In genomic region chr20:63473555-63474449, GRCh38 we compare ENCODE assay signal across 17 cellular contexts. TPM values are rescaled to one million over a fixed set of nuclear protein-coding genes. Genes with fewer than 3 reads are reported as not detected.
DNase-seq lines count a peak whose midpoint lies in the region; ATAC-seq and TF ChIP-seq lines count a peak whose summit lies in the region.
"Had no signal": no experiment of that assay in that cellular context is flagged by ENCODE, and none has a peak within 500 bp of the region (broad histone marks: within the 10 kb centered on the region; RNA-seq: fewer than 3 reads in every experiment).

No MANE protein-coding gene starts in this region.

- no peak overlapping the region for H3K4me3 ChIP-seq in breast epithelium

- H3K4me3 Mint-ChIP-seq in mesothelial cell of epicardium: peak overlapping the region; percentile 6
- H3K4me3 Mint-ChIP-seq: activated CD8-positive, alpha-beta memory T cell treated with anti-CD3 and anti-CD28 coated beads, Interleukin-2, amount 10 ng/mL, durations not matched to agents 7 days and 5 days had no signal

- ATAC-seq in HG03280 (IDR thresholded peaks at IDR 0.05; ENCODE audit: unreplicated experiment): no peak
- no peak for ATAC-seq in GM19023 (IDR thresholded peaks at IDR 0.05; ENCODE audit: unreplicated experiment)
- ATAC-seq: activated CD8-positive, alpha-beta memory T cell treated with anti-CD3 and anti-CD28 coated beads, Interleukin-2, amount 10 ng/mL, durations not matched to agents 7 days and 5 days had no signal

- H3K27ac ChIP-seq in breast epithelium: no peak overlapping the region

- TF ChIP-seq CTCF in mesothelial cell of epicardium (IDR thresholded peaks at IDR 0.05; ENCODE audit: unreplicated experiment) (no peak), breast epithelium (IDR thresholded peaks at IDR 0.05) (no peak)

- H3K4me1 ChIP-seq in breast epithelium: peaks cover 0 to 9% of the 10 kb centered on the region in 2 donors

- H3K36me3 ChIP-seq in breast epithelium: no peaks in the 10 kb centered on the region

- H3K4me1 Mint-ChIP-seq in mesothelial cell of epicardium: peaks cover 7% of the 10 kb centered on the region

- no peaks in the 10 kb centered on the region for H3K9me3 Mint-ChIP-seq in mesothelial cell of epicardium

- no peaks in the 10 kb centered on the region for H3K9me3 ChIP-seq in breast epithelium

- intact Hi-C loops in breast epithelium (cut with DNase I; ENCODE audit: low total_unique reads): no loop called here

- peaks cover 83% of the 10 kb centered on the region for H3K27me3 Mint-ChIP-seq in mesothelial cell of epicardium (ENCODE audit: low read depth)

- DNase-seq in stimulated activated CD4-positive, alpha-beta T cell treated with anti-CD3 and anti-CD28 coated beads, Interleukin-15, amount 100 ng/mL, for 24 hours: peak; percentile 25
- DNase-seq in stimulated activated CD4-positive, alpha-beta T cell treated with anti-CD3 and anti-CD28 coated beads, Interleukin-2, amount 100 ng/mL, for 24 hours: no peak
- DNase-seq in NCI-H2227 (lab: John Stamatoyannopoulos, UW; ENCODE audit: unreplicated experiment) (peak; percentile 62), mesothelial cell of epicardium (ENCODE audit: low spot score in 2 of 2, unreplicated experiment in 2 of 2) (no peak), EL (no peak), breast epithelium (ENCODE audit: low spot score in 2 of 2) (no peak)
- DNase-seq: activated CD8-positive, alpha-beta memory T cell treated with anti-CD3 and anti-CD28 coated beads, Interleukin-2, amount 10 ng/mL, durations not matched to agents 7 days and 5 days; activated gamma-delta T cell; aorta; HCEC 1CT; NCI-H510A treated with DMSO at 0.1 percent for 48 hours; SW 1271 had no signal

- no peak overlapping the region for H3K27ac Mint-ChIP-seq in mesothelial cell of epicardium
- H3K27ac Mint-ChIP-seq: activated CD8-positive, alpha-beta memory T cell treated with anti-CD3 and anti-CD28 coated beads, Interleukin-2, amount 10 ng/mL, durations not matched to agents 7 days and 5 days had no signal

- H3K27me3 ChIP-seq in breast epithelium: peaks cover 4 to 90% of the 10 kb centered on the region in 2 donors

- TF ChIP-seq POLR2A in breast epithelium (IDR thresholded peaks at IDR 0.05): no peak

- H3K36me3 Mint-ChIP-seq in mesothelial cell of epicardium: no peaks in the 10 kb centered on the region
- H3K36me3 Mint-ChIP-seq: activated CD8-positive, alpha-beta memory T cell treated with anti-CD3 and anti-CD28 coated beads, Interleukin-2, amount 10 ng/mL, durations not matched to agents 7 days and 5 days had no signal

RNA-seq across cellular contexts. Expression of gene KCNQ2, which starts 1.3 kb away (rescaled TPM):
- 9.7 to 11.8 TPM (median 10.0 TPM) in 3 replicates for total RNA-seq in mesothelial cell of epicardium
- not detected for total RNA-seq in breast epithelium
- total RNA-seq: aorta, liver, pulmonary artery endothelial cell, subcutaneous adipose tissue had no signal

RNA-seq across cellular contexts. Expression of gene EEF1A2, which starts 25.1 kb away (rescaled TPM):
- total RNA-seq in mesothelial cell of epicardium (14.4 to 15.6 TPM (median 14.6 TPM) in 3 replicates), breast epithelium (10 to 100 TPM in 1 of 3 donors, 1 to 10 TPM in 1, under 1 TPM in 1; 0.48 to 20.6 (median 4.8) TPM)
- total RNA-seq: subcutaneous adipose tissue had no signal

RNA-seq across cellular contexts. Expression of gene PPDPF, which starts 46.8 kb away (rescaled TPM):
- total RNA-seq in mesothelial cell of epicardium (258 to 271 TPM (median 269 TPM) in 3 replicates), breast epithelium (100 to 1,000 TPM in 2 of 3 donors, 10 to 100 TPM in 1; 71.8 to 151 (median 133) TPM)

Comparison
In these comparisons a context has a peak if more than half of its experiments do, and no peak if none do; other contexts are left out.
1. DNase-seq: peak in stimulated activated CD4-positive, alpha-beta T cell treated with anti-CD3 and anti-CD28 coated beads, Interleukin-15, amount 100 ng/mL, for 24 hours (single experiment) and NCI-H2227 (single experiment); none in stimulated activated CD4-positive, alpha-beta T cell treated with anti-CD3 and anti-CD28 coated beads, Interleukin-2, amount 100 ng/mL, for 24 hours (0 of 2), mesothelial cell of epicardium (0 of 2), EL (single experiment) and breast epithelium (0 of 2).
2. RNA of gene KCNQ2, which starts 1.3 kb away (total RNA-seq): 9.7 to 11.8 TPM in mesothelial cell of epicardium; not detected in breast epithelium; every median in the first group is over 10 times any median in the second.